In the genomic region with DNA sequence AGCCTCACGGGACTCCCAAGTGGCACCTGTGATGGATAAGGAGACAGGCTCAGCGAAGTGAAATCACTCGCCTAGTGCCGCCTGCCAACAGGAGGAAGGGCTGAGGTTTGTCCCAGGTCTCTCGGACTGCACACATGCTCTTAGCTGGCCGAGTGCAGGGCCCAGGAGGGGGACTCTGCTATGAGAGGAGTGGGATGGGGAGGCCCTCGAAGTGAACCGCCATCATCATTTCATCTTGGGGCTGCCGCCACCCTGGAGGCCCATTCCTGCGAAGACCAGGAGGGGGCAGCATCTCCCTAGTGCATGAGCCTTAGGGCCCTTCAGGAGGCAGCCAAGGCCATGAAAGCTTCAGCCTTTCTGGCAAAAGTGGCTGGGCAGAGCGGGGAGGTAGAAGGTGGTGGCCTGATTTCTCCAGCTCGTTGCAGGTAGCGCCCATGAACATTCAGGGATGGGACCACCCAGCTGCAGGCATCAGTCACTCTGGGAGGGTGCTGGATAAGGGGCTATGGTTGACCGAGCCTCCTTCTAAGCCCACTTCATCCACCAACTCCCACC, we compare ENCODE assay signal across 8 cellular contexts. TPM values are rescaled to one million over a fixed set of nuclear protein-coding genes. Genes with fewer than 3 reads are reported as not detected.
DNase-seq lines count a peak whose midpoint lies in the region; ATAC-seq, FAIRE-seq and TF ChIP-seq lines count a peak whose summit lies in the region.

No MANE protein-coding gene starts in this region.

- peaks cover 73% of the 10 kb centered on the region for H3K36me3 Mint-ChIP-seq in activated B cell treated with CpG ODN at 0.5 μM for 24 hours (ENCODE audit: low read depth)

- TF ChIP-seq CTCF in activated B cell treated with CpG ODN at 0.5 μM for 24 hours (IDR thresholded peaks at IDR 0.05) (no peak), kidney (IDR thresholded peaks at IDR 0.05; ENCODE audit: borderline replicate concordance, extremely low read depth, insufficient read depth) (peak; percentile 96)

- no peak for FAIRE-seq in kidney (lab: Jason Lieb, UNC)

- CTCF ChIA-PET in activated B cell treated with CpG ODN at 0.5 μM for 24 hours (lab: Charles Lee), result interaction anchor here (0.6 to 4.1 kb wide), 20 partner anchors 9 to 492 kb away, joined by 3 to 48 read pairs (median 5); a partner anchor contains a TSS

- peak overlapping the region; percentile 44; the same call in 1 of the 2 replicates for H3K4me3 ChIP-seq in BLaER1
- H3K4me3 ChIP-seq in kidney (ENCODE audit: low read length in 2 of 2), result no peak overlapping the region

- intact Hi-C loops in activated B cell treated with CpG ODN at 0.5 μM for 24 hours (cut with micrococcal nuclease) (loop anchor here (1.0 kb wide), 5 partner anchors 55 to 492 kb away; no protein-coding TSS in a partner anchor), kidney (cut with DNase I) (loop anchor here (5.0 kb wide), 1 partner anchor 92 kb away; no protein-coding TSS in a partner anchor)

- H3K27me3 ChIP-seq in BLaER1, result no peaks in the 10 kb centered on the region

- DNase-seq in NCI-H2081 (lab: John Stamatoyannopoulos, UW) (peak; percentile 82 to 88), activated B cell treated with CpG ODN at 0.5 μM for 24 hours (peak; percentile 66), T47D (ENCODE audit: low read depth in 1 of 2, low spot score in 1 of 2) (peak; percentile 77 to 90), kidney (peak; percentile 89)
- DNase-seq in stimulated activated CD4-positive, alpha-beta T cell treated with anti-CD3 and anti-CD28 coated beads, Interleukin-2, amount 100 ng/mL, for 24 hours, result peak; percentile 85 to 87

- H3K27ac ChIP-seq in BLaER1 (peak overlapping the region; percentile 77), kidney (ENCODE audit: low read depth in 2 of 2, low read length in 2 of 2) (no peak overlapping the region)

- H3K9ac ChIP-seq in BLaER1, result peak overlapping the region; percentile 55; the same call in 1 of the 2 replicates
- H3K9ac ChIP-seq in kidney (ENCODE audit: low read length in 2 of 2), result no peak overlapping the region

- no peak overlapping the region for H3K27ac Mint-ChIP-seq in activated B cell treated with CpG ODN at 0.5 μM for 24 hours

- no peak overlapping the region for H3K4me3 Mint-ChIP-seq in activated B cell treated with CpG ODN at 0.5 μM for 24 hours

- peak overlapping the region; percentile 96 for H3K4me2 ChIP-seq in BLaER1

- H3K9me3 Mint-ChIP-seq in activated B cell treated with CpG ODN at 0.5 μM for 24 hours, result no peaks in the 10 kb centered on the region

- POLR2A ChIA-PET in activated B cell treated with CpG ODN at 0.5 μM for 24 hours (lab: Charles Lee), result interaction anchor here (0.8 to 1.5 kb wide), 6 partner anchors 11 to 174 kb away, joined by 3 to 4 read pairs (median 3); no protein-coding TSS in a partner anchor

- ATAC-seq in GM21390 (IDR thresholded peaks at IDR 0.05; ENCODE audit: unreplicated experiment), result peak; percentile 55
- ATAC-seq in activated B cell treated with CpG ODN at 0.5 μM for 24 hours (ENCODE audit: low read depth), result peak; percentile 95
- no peak for ATAC-seq in HG03565 (IDR thresholded peaks at IDR 0.05; ENCODE audit: unreplicated experiment)

- no peaks in the 10 kb centered on the region for H3K9me3 ChIP-seq in BLaER1
- no peaks in the 10 kb centered on the region for H3K9me3 ChIP-seq in kidney (ENCODE audit: control insufficient read depth in 1 of 2, low read length in 2 of 2)

- H3K27me3 Mint-ChIP-seq in activated B cell treated with CpG ODN at 0.5 μM for 24 hours, result no peaks in the 10 kb centered on the region

- H3K4me1 ChIP-seq in BLaER1 (peaks cover 57% of the 10 kb centered on the region), kidney (ENCODE audit: control insufficient read depth in 1 of 2, insufficient read depth in 1 of 2, low read depth in 1 of 2, low read length in 2 of 2) (peaks cover 0 to 18% of the 10 kb centered on the region in 2 donors)

- H3K36me3 ChIP-seq in BLaER1 (peaks cover 36% of the 10 kb centered on the region), kidney (ENCODE audit: control insufficient read depth in 1 of 2, insufficient read depth in 2 of 2, low read length in 2 of 2) (no peaks in the 10 kb centered on the region)

- peaks cover 9% of the 10 kb centered on the region for H3K4me1 Mint-ChIP-seq in activated B cell treated with CpG ODN at 0.5 μM for 24 hours

- in situ Hi-C loops in T47D (cut with HindIII; ENCODE audit: low pct_unique_long_range_greater_than_20kb, low sequenced_read_pairs), result no loop called here

- H4K20me1 ChIP-seq in BLaER1, result no peaks in the 10 kb centered on the region

RNA-seq across cellular contexts. Expression of a gene that starts 17.3 kb away (rescaled TPM):
- total RNA-seq in activated B cell treated with CpG ODN at 0.5 μM for 24 hours (114 and 116 TPM in 2 replicates), kidney (18.8 TPM)
- 2.4 TPM for polyA plus RNA-seq in kidney (ENCODE audit: insufficient read depth, low read depth, low replicate concordance)

RNA-seq across cellular contexts. Expression of a gene that starts 19.8 kb away (rescaled TPM):
- total RNA-seq in activated B cell treated with CpG ODN at 0.5 μM for 24 hours, result 52.9 and 56.3 TPM in 2 replicates
- total RNA-seq in kidney, result 14.5 TPM
- 3.4 TPM for polyA plus RNA-seq in kidney (ENCODE audit: insufficient read depth, low read depth, low replicate concordance)
